In the genomic region with DNA sequence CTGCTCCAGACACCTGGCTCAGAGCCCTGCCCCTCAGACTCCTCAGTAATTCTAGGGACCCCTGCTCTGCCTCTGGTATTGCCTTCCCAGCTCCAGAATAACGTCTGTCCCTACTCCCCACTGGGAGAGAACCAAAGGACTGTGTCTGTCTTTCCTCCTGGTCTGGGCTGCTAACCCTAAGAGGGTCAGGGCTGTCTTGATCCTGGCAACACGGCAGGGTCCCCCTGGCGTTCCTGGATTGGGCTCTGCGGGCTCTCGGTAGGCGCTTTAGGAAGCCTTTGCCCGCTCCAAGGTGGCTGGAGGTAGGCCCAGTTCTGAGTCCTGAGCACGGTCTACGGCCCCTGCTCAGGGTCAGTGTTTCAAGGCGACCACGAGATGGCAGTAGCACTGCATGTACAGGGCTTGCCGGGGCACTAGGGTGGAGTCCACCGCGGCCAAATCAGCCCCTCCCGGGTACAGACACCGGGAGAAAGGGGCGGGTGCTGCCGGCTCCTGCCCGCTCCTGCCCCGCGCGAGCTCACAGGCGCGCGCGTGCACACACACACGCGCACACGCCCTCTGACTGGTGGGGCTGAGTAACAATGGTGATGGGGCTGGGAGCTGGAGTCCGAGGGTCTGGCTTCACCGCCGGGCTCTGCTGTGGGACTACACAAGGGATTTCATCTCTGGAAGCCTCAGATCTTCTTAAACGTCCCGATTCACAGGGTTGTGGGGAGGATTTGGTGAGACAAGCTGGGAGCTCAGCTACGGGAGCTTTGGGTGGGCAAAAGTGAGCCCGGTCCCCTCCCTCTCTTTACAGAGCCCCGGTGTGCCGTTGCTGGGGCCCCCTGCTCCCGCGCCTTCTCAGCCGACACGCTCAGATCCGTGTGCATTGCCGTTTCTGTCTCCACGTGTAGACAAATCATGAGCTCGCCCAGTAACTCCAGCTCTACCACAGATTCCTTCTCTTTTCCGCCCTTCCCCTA, we compare ENCODE assay signal across 1 cellular context.
TF ChIP-seq lines count a peak whose summit lies in the region.

No MANE protein-coding gene starts in this region.

TF ChIP-seq in HepG2, 621 proteins besides CTCF, POLR2A, EP300 and RAD21 (continued from another document and continues in another):
- TF ChIP-seq ZNF878 (CRISPR knock-in tag; IDR thresholded peaks at IDR 0.05) (no peak), ISL2 (CRISPR knock-in tag; IDR thresholded peaks at IDR 0.05) (peak; percentile 37; the same call in 1 of the 2 replicates), SMAD9 (CRISPR knock-in tag; IDR thresholded peaks at IDR 0.05) (no peak), ZNF333 (CRISPR knock-in tag; IDR thresholded peaks at IDR 0.05; ENCODE audit: borderline replicate concordance) (no peak), JUN (CRISPR knock-in tag; IDR thresholded peaks at IDR 0.05) (no peak), NFYC (CRISPR knock-in tag; IDR thresholded peaks at IDR 0.05) (peak; percentile 35), ZNF614 (CRISPR knock-in tag; IDR thresholded peaks at IDR 0.05; ENCODE audit: borderline replicate concordance) (peak; percentile 31; the same call in 1 of the 2 replicates), TCF7 (IDR thresholded peaks at IDR 0.05; ENCODE audit: low read depth) (no peak), MBD4 (IDR thresholded peaks at IDR 0.05; ENCODE audit: borderline replicate concordance, low read length) (no peak), SRSF4 (IDR thresholded peaks at IDR 0.05; ENCODE audit: low read depth, low read length, poor library complexity, severe bottlenecking) (no peak), ZNF629 (CRISPR knock-in tag; conservative IDR thresholded peaks at IDR 0.05) (peak; percentile 35), ZNF780A (CRISPR knock-in tag; IDR thresholded peaks at IDR 0.05) (no peak), TEAD2 (CRISPR knock-in tag; IDR thresholded peaks at IDR 0.05) (no peak), ZNF446 (CRISPR knock-in tag; IDR thresholded peaks at IDR 0.05) (no peak), CC2D1A (CRISPR knock-in tag; IDR thresholded peaks at IDR 0.05) (no peak), MED1 (CRISPR knock-in tag; IDR thresholded peaks at IDR 0.05) (peak; percentile 63), SSRP1 (CRISPR knock-in tag; IDR thresholded peaks at IDR 0.05) (no peak), MTA1 (CRISPR knock-in tag; IDR thresholded peaks at IDR 0.05; ENCODE audit: borderline replicate concordance) (no peak; the same call in 1 of the 2 replicates), CBFB (CRISPR knock-in tag; IDR thresholded peaks at IDR 0.05) (0 out of 2 replicates have a peak, but pooled peaks have one; percentile 68), MLLT10 (CRISPR knock-in tag; IDR thresholded peaks at IDR 0.05) (no peak), ELF1 (CRISPR knock-in tag; IDR thresholded peaks at IDR 0.05) (0 out of 2 replicates have a peak, but pooled peaks have one; percentile 29), CBX5 (CRISPR knock-in tag; IDR thresholded peaks at IDR 0.05; ENCODE audit: borderline replicate concordance) (peak; percentile 62; the same call in 1 of the 2 replicates), RFXAP (CRISPR knock-in tag; IDR thresholded peaks at IDR 0.05; ENCODE audit: borderline replicate concordance) (no peak), MAF1 (CRISPR knock-in tag; IDR thresholded peaks at IDR 0.05; ENCODE audit: borderline replicate concordance) (peak; percentile 42), MATR3 (CRISPR knock-in tag; IDR thresholded peaks at IDR 0.05) (no peak), ZNF720 (CRISPR knock-in tag; IDR thresholded peaks at IDR 0.05) (0 out of 2 replicates have a peak, but pooled peaks have one; percentile 51), ZMAT3 (CRISPR knock-in tag; conservative IDR thresholded peaks at IDR 0.05) (no peak), ZNF737 (CRISPR knock-in tag; IDR thresholded peaks at IDR 0.05; ENCODE audit: borderline replicate concordance) (no peak), RBFOX2 (IDR thresholded peaks at IDR 0.05; ENCODE audit: low read depth, low read length) (peak; percentile 73), U2AF1 (optimal IDR thresholded peaks at IDR 0.05; ENCODE audit: low read depth, low read length) (no peak), HOXA7 (CRISPR knock-in tag; IDR thresholded peaks at IDR 0.05) (no peak), FOXP1 (IDR thresholded peaks at IDR 0.05) (no peak), FOXP1 (CRISPR knock-in tag; IDR thresholded peaks at IDR 0.05) (no peak), ZNF34 (CRISPR knock-in tag; IDR thresholded peaks at IDR 0.05; ENCODE audit: borderline replicate concordance) (no peak), ZFP1 (CRISPR knock-in tag; IDR thresholded peaks at IDR 0.05) (peak; percentile 61; the same call in 1 of the 2 replicates), ZNF224 (CRISPR knock-in tag; IDR thresholded peaks at IDR 0.05) (no peak)
- TF ChIP-seq, protein P1, sequence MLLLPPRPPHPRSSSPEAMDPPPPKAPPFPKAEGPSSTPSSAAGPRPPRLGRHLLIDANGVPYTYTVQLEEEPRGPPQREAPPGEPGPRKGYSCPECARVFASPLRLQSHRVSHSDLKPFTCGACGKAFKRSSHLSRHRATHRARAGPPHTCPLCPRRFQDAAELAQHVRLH (CRISPR knock-in tag; IDR thresholded peaks at IDR 0.05; ENCODE audit: borderline replicate concordance, low read depth): no peak
- TF ChIP-seq, protein P2, sequence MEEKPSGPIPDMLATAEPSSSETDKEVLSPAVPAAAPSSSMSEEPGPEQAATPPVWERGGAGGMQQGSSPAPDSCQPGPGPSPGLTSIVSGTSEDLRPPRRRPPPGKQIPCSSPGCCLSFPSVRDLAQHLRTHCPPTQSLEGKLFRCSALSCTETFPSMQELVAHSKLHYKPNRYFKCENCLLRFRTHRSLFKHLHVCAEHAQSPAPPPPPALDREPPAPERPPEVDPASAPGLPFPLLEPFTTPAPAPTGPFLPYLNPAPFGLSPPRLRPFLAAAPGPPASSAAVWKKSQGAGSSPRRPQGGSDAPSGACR (CRISPR knock-in tag; IDR thresholded peaks at IDR 0.05): no peak
- TF ChIP-seq, protein P3, sequence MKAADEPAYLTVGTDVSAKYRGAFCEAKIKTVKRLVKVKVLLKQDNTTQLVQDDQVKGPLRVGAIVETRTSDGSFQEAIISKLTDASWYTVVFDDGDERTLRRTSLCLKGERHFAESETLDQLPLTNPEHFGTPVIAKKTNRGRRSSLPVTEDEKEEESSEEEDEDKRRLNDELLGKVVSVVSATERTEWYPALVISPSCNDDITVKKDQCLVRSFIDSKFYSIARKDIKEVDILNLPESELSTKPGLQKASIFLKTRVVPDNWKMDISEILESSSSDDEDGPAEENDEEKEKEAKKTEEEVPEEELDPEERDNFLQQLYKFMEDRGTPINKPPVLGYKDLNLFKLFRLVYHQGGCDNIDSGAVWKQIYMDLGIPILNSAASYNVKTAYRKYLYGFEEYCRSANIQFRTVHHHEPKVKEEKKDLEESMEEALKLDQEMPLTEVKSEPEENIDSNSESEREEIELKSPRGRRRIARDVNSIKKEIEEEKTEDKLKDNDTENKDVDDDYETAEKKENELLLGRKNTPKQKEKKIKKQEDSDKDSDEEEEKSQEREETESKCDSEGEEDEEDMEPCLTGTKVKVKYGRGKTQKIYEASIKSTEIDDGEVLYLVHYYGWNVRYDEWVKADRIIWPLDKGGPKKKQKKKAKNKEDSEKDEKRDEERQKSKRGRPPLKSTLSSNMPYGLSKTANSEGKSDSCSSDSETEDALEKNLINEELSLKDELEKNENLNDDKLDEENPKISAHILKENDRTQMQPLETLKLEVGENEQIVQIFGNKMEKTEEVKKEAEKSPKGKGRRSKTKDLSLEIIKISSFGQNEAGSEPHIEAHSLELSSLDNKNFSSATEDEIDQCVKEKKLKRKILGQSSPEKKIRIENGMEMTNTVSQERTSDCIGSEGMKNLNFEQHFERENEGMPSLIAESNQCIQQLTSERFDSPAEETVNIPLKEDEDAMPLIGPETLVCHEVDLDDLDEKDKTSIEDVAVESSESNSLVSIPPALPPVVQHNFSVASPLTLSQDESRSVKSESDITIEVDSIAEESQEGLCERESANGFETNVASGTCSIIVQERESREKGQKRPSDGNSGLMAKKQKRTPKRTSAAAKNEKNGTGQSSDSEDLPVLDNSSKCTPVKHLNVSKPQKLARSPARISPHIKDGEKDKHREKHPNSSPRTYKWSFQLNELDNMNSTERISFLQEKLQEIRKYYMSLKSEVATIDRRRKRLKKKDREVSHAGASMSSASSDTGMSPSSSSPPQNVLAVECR (CRISPR knock-in tag; IDR thresholded peaks at IDR 0.05; ENCODE audit: borderline replicate concordance): peak; percentile 68; the same call in 1 of the 2 replicates
- TF ChIP-seq, protein P4, sequence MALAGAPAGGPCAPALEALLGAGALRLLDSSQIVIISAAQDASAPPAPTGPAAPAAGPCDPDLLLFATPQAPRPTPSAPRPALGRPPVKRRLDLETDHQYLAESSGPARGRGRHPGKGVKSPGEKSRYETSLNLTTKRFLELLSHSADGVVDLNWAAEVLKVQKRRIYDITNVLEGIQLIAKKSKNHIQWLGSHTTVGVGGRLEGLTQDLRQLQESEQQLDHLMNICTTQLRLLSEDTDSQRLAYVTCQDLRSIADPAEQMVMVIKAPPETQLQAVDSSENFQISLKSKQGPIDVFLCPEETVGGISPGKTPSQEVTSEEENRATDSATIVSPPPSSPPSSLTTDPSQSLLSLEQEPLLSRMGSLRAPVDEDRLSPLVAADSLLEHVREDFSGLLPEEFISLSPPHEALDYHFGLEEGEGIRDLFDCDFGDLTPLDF (CRISPR knock-in tag; IDR thresholded peaks at IDR 0.05): 0 out of 2 replicates have a peak, but pooled peaks have one; percentile 30
- TF ChIP-seq, protein P5, sequence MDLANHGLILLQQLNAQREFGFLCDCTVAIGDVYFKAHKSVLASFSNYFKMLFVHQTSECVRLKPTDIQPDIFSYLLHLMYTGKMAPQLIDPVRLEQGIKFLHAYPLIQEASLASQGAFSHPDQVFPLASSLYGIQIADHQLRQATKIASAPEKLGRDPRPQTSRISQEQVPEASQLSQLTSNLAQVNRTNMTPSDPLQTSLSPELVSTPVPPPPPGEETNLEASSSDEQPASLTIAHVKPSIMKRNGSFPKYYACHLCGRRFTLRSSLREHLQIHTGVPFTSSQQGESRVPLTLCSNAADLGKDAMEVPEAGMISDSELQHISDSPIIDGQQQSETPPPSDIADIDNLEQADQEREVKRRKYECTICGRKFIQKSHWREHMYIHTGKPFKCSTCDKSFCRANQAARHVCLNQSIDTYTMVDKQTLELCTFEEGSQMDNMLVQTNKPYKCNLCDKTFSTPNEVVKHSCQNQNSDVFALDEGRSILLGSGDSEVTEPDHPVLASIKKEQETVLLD (CRISPR knock-in tag; IDR thresholded peaks at IDR 0.05; ENCODE audit: low read depth): no peak
- TF ChIP-seq, protein P6, sequence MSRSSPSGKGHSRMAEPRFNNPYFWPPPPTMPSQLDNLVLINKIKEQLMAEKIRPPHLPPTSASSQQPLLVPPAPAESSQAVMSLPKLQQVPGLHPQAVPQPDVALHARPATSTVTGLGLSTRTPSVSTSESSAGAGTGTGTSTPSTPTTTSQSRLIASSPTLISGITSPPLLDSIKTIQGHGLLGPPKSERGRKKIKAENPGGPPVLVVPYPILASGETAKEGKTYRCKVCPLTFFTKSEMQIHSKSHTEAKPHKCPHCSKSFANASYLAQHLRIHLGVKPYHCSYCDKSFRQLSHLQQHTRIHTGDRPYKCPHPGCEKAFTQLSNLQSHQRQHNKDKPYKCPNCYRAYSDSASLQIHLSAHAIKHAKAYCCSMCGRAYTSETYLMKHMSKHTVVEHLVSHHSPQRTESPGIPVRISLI (CRISPR knock-in tag; IDR thresholded peaks at IDR 0.05; ENCODE audit: borderline replicate concordance): peak; percentile 51; the same call in 1 of the 2 replicates
- TF ChIP-seq, protein P7, sequence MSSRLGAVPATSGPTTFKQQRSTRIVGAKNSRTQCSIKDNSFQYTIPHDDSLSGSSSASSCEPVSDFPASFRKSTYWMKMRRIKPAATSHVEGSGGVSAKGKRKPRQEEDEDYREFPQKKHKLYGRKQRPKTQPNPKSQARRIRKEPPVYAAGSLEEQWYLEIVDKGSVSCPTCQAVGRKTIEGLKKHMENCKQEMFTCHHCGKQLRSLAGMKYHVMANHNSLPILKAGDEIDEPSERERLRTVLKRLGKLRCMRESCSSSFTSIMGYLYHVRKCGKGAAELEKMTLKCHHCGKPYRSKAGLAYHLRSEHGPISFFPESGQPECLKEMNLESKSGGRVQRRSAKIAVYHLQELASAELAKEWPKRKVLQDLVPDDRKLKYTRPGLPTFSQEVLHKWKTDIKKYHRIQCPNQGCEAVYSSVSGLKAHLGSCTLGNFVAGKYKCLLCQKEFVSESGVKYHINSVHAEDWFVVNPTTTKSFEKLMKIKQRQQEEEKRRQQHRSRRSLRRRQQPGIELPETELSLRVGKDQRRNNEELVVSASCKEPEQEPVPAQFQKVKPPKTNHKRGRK (CRISPR knock-in tag; IDR thresholded peaks at IDR 0.05): no peak
- TF ChIP-seq, protein P8, sequence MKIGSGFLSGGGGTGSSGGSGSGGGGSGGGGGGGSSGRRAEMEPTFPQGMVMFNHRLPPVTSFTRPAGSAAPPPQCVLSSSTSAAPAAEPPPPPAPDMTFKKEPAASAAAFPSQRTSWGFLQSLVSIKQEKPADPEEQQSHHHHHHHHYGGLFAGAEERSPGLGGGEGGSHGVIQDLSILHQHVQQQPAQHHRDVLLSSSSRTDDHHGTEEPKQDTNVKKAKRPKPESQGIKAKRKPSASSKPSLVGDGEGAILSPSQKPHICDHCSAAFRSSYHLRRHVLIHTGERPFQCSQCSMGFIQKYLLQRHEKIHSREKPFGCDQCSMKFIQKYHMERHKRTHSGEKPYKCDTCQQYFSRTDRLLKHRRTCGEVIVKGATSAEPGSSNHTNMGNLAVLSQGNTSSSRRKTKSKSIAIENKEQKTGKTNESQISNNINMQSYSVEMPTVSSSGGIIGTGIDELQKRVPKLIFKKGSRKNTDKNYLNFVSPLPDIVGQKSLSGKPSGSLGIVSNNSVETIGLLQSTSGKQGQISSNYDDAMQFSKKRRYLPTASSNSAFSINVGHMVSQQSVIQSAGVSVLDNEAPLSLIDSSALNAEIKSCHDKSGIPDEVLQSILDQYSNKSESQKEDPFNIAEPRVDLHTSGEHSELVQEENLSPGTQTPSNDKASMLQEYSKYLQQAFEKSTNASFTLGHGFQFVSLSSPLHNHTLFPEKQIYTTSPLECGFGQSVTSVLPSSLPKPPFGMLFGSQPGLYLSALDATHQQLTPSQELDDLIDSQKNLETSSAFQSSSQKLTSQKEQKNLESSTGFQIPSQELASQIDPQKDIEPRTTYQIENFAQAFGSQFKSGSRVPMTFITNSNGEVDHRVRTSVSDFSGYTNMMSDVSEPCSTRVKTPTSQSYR (CRISPR knock-in tag; IDR thresholded peaks at IDR 0.05; ENCODE audit: borderline replicate concordance): 0 out of 2 replicates have a peak, but pooled peaks have one; percentile 11
- TF ChIP-seq, protein P9, sequence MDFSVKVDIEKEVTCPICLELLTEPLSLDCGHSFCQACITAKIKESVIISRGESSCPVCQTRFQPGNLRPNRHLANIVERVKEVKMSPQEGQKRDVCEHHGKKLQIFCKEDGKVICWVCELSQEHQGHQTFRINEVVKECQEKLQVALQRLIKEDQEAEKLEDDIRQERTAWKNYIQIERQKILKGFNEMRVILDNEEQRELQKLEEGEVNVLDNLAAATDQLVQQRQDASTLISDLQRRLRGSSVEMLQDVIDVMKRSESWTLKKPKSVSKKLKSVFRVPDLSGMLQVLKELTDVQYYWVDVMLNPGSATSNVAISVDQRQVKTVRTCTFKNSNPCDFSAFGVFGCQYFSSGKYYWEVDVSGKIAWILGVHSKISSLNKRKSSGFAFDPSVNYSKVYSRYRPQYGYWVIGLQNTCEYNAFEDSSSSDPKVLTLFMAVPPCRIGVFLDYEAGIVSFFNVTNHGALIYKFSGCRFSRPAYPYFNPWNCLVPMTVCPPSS (IDR thresholded peaks at IDR 0.05): no peak
- TF ChIP-seq, protein P10, sequence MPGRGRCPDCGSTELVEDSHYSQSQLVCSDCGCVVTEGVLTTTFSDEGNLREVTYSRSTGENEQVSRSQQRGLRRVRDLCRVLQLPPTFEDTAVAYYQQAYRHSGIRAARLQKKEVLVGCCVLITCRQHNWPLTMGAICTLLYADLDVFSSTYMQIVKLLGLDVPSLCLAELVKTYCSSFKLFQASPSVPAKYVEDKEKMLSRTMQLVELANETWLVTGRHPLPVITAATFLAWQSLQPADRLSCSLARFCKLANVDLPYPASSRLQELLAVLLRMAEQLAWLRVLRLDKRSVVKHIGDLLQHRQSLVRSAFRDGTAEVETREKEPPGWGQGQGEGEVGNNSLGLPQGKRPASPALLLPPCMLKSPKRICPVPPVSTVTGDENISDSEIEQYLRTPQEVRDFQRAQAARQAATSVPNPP (CRISPR knock-in tag; IDR thresholded peaks at IDR 0.05): no peak
